In genomic region chr22:35484651-35485372, GRCh38 we compare ENCODE assay signal across 14 cellular contexts.
"Had no signal": no experiment of that assay in that cellular context is flagged by ENCODE, and none has a peak within 500 bp of the region (broad histone marks: within the 10 kb centered on the region; RNA-seq: fewer than 3 reads in every experiment).

No MANE protein-coding gene starts in this region.

- H3K4me2 ChIP-seq: hepatocyte had no signal

- H3K9me3 Mint-ChIP-seq: activated CD4-positive, alpha-beta memory T cell treated with anti-CD3 and anti-CD28 coated beads for 36 hours; activated T-cell treated with anti-CD3 and anti-CD28 coated beads, Interleukin-2, amount 50 U/mL, for 4 hours; stimulated activated naive CD8-positive, alpha-beta T cell treated with anti-CD3 and anti-CD28 coated beads, Interleukin-15, Interleukin-2, amounts not matched to agents 100 ng/mL and 50 ng/mL, for 24 hours; T-helper 2 cell treated with Interferon-gamma antibody and Interleukin-4, amounts not matched to agents 5 μg/mL and 100 μg/mL, for 36 hours had no signal

- H3K9me3 ChIP-seq: breast epithelium, pancreas, testis had no signal

- H3K27ac ChIP-seq: breast epithelium, hepatocyte, pancreas, testis had no signal

- H2AFZ ChIP-seq: hepatocyte had no signal

- DNase-seq: activated CD4-positive, alpha-beta memory T cell treated with anti-CD3 and anti-CD28 coated beads for 36 hours; activated effector memory CD4-positive, alpha-beta T cell treated with anti-CD3 and anti-CD28 coated beads, Interleukin-2, amount 50 U/mL, for 16 hours; activated T-cell treated with anti-CD3 and anti-CD28 coated beads, Interleukin-2, amount 50 U/mL, for 4 hours; left ventricle myocardium superior; mesendoderm; pancreas; stimulated activated CD4-positive, alpha-beta T cell treated with anti-CD3 and anti-CD28 coated beads, Interleukin-4, amount 100 ng/mL, for 1 hour; stimulated activated CD8-positive, alpha-beta memory T cell treated with anti-CD3 and anti-CD28 coated beads, Interleukin-4, amount 100 ng/mL, for 48 hours; testis had no signal

- H3K27ac Mint-ChIP-seq: activated CD4-positive, alpha-beta memory T cell treated with anti-CD3 and anti-CD28 coated beads for 36 hours; activated naive CD8-positive, alpha-beta T cell; stimulated activated naive CD8-positive, alpha-beta T cell treated with anti-CD3 and anti-CD28 coated beads, Interleukin-15, Interleukin-2, amounts not matched to agents 100 ng/mL and 50 ng/mL, for 24 hours; T-helper 2 cell treated with Interferon-gamma antibody and Interleukin-4, amounts not matched to agents 5 μg/mL and 100 μg/mL, for 36 hours had no signal

- H3K79me2 ChIP-seq: hepatocyte had no signal

- H3K36me3 ChIP-seq: breast epithelium, pancreas had no signal

- H3K4me1 ChIP-seq: pancreas had no signal

- H3K27me3 ChIP-seq: breast epithelium, hepatocyte, pancreas, testis had no signal

- H3K36me3 Mint-ChIP-seq: activated CD4-positive, alpha-beta memory T cell treated with anti-CD3 and anti-CD28 coated beads for 36 hours; activated naive CD8-positive, alpha-beta T cell had no signal

- H3K4me3 Mint-ChIP-seq: activated CD4-positive, alpha-beta memory T cell treated with anti-CD3 and anti-CD28 coated beads for 36 hours; activated naive CD8-positive, alpha-beta T cell; activated T-cell treated with anti-CD3 and anti-CD28 coated beads, Interleukin-2, amount 50 U/mL, for 4 hours; stimulated activated naive CD8-positive, alpha-beta T cell treated with anti-CD3 and anti-CD28 coated beads, Interleukin-15, Interleukin-2, amounts not matched to agents 100 ng/mL and 50 ng/mL, for 24 hours; T-helper 2 cell treated with Interferon-gamma antibody and Interleukin-4, amounts not matched to agents 5 μg/mL and 100 μg/mL, for 36 hours had no signal

- H3K4me3 ChIP-seq: breast epithelium, hepatocyte, pancreas, testis had no signal

- ATAC-seq: activated T-cell treated with anti-CD3 and anti-CD28 coated beads, Interleukin-2, amount 50 U/mL, for 4 hours; left ventricle myocardium superior; pancreas had no signal
